ENCODE assay signal across 9 cellular contexts in the genomic region with DNA sequence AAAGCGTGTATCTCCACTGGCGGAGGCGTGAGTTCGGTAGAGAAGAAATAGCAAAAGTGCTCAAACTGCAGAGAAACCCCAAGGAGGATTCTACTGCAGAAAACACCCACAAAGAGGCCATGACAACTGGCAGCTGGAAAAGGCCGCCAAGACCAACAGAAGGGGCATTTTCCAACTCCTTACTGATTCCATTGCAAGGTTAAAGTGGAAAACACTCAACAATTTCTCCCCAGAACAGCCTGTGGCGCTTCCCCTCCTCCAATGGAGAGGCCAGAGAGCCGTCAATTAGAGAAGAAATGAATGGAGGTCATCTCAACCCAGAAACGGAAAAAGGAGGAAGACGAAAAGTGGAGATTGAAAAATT. TPM values are rescaled to one million over a fixed set of nuclear protein-coding genes. Genes with fewer than 3 reads are reported as not detected.
DNase-seq lines count a peak whose midpoint lies in the region; ATAC-seq and TF ChIP-seq lines count a peak whose summit lies in the region.
"Had no signal": no experiment of that assay in that cellular context is flagged by ENCODE, and none has a peak within 500 bp of the region (broad histone marks: within the 10 kb centered on the region; RNA-seq: fewer than 3 reads in every experiment).

No MANE protein-coding gene starts in this region.

- H3K4me1 Mint-ChIP-seq in activated T-helper 17 cell treated with anti-CD3 and anti-CD28 coated beads, Interleukin-2, amount 50 U/mL, for 72 hours: peaks cover 11% of the 10 kb centered on the region
- H3K4me1 Mint-ChIP-seq in immature natural killer cell: peaks cover 22 to 23% of the 10 kb centered on the region in 2 donors

- 37% methylated on average over 9 of the region's 9 CpGs for WGBS in SK-N-SH (ENCODE audit: low lambda C conversion rate)

- H3K4me3 ChIP-seq in SK-N-SH (ENCODE audit: low read depth in 2 of 2, low read length in 1 of 2): peak overlapping the region; percentile 90 to 95

- ATAC-seq in SK-N-SH treated with all-trans-retinoic acid at 6 μM for 48 hours: no peak; the same call in 1 of the 3 replicates
- ATAC-seq in activated T-helper 17 cell treated with anti-CD3 and anti-CD28 coated beads, Interleukin-2, amount 50 U/mL, for 72 hours (replicated peaks): no peak

- H3K9me3 ChIP-seq in SK-N-SH: no peaks in the 10 kb centered on the region

- peaks cover 20% of the 10 kb centered on the region for H4K20me1 ChIP-seq in SK-N-SH (ENCODE audit: insufficient read depth)

- H3K4me2 ChIP-seq in SK-N-SH: peak overlapping the region; percentile 97

- CTCF ChIA-PET in SK-N-SH (lab: Yijun Ruan, JAX): interaction anchor here (0.6 to 5.4 kb wide), 40 partner anchors 9 to 1281 kb away, joined by 3 to 58 read pairs (median 5); a partner anchor contains a TSS

- peaks cover 15 to 19% of the 10 kb centered on the region in 2 experiments for H3K4me1 ChIP-seq in SK-N-SH (ENCODE audit: control insufficient read depth in 1 of 2, insufficient read depth in 2 of 2, low read depth in 1 of 2, low read length in 1 of 2)

- no peak for TF ChIP-seq RAD21 in SK-N-SH (IDR thresholded peaks at IDR 0.05; ENCODE audit: low read length)

- no peak for TF ChIP-seq CTCF in SK-N-SH (IDR thresholded peaks at IDR 0.05)

- peak overlapping the region; percentile 75 to 92 for H3K27ac ChIP-seq in SK-N-SH (ENCODE audit: low read depth in 2 of 2, low read length in 1 of 2)
- peak overlapping the region; percentile 76 for H3K27ac ChIP-seq in substantia nigra (ENCODE audit: low read depth, low read length, poor library complexity, severe bottlenecking)

- H3K9ac ChIP-seq in SK-N-SH: peak overlapping the region; percentile 91

- H3K79me2 ChIP-seq in SK-N-SH (ENCODE audit: insufficient read depth): peaks cover 43% of the 10 kb centered on the region

- H3K27me3 ChIP-seq in SK-N-SH (ENCODE audit: insufficient read depth): no peaks in the 10 kb centered on the region

- no peaks in the 10 kb centered on the region for H3K27me3 Mint-ChIP-seq in activated T-helper 17 cell treated with anti-CD3 and anti-CD28 coated beads, Interleukin-2, amount 50 U/mL, for 72 hours
- H3K27me3 Mint-ChIP-seq in immature natural killer cell (ENCODE audit: low read depth in 3 of 3): peaks cover 1 to 8% (median 2%) of the 10 kb centered on the region in 3 donors

- H3K36me3 Mint-ChIP-seq in activated T-helper 17 cell treated with anti-CD3 and anti-CD28 coated beads, Interleukin-2, amount 50 U/mL, for 72 hours (ENCODE audit: low read depth): peaks cover 26% of the 10 kb centered on the region
- H3K36me3 Mint-ChIP-seq in immature natural killer cell: peaks cover 0 to 10% (median 6%) of the 10 kb centered on the region in 3 donors

- no peak for TF ChIP-seq EP300 in SK-N-SH (IDR thresholded peaks at IDR 0.05; ENCODE audit: borderline replicate concordance in 1 of 2, low read depth in 1 of 2, low read length in 1 of 2)

- peak overlapping the region; percentile 87 for H3K27ac Mint-ChIP-seq in activated T-helper 17 cell treated with anti-CD3 and anti-CD28 coated beads, Interleukin-2, amount 50 U/mL, for 72 hours
- peak overlapping the region; percentile 79 to 91 (median 90) for H3K27ac Mint-ChIP-seq in immature natural killer cell

- DNase-seq in SK-N-SH: no peak
- DNase-seq in immature natural killer cell: no peak
- DNase-seq in substantia nigra (lab: John Stamatoyannopoulos, UW): no peak
- no peak for DNase-seq in DMS53 (lab: John Stamatoyannopoulos, UW)
- DNase-seq in posterior cingulate gyrus: no peak
- no peak for DNase-seq in SW480 (ENCODE audit: low spot score)

- H3F3A ChIP-seq in SK-N-SH (replicated peaks; ENCODE audit: insufficient read depth): peaks cover 45% of the 10 kb centered on the region

- H3K9me2 ChIP-seq in SK-N-SH: no peaks in the 10 kb centered on the region

- H2AFZ ChIP-seq in SK-N-SH (ENCODE audit: low read depth): peak overlapping the region; percentile 94

- H3K4me3 Mint-ChIP-seq in activated T-helper 17 cell treated with anti-CD3 and anti-CD28 coated beads, Interleukin-2, amount 50 U/mL, for 72 hours: peak overlapping the region; percentile 88
- H3K4me3 Mint-ChIP-seq in immature natural killer cell: peak overlapping the region; percentile 85 to 94 (median 90)

- H3K36me3 ChIP-seq in SK-N-SH (replicated peaks in 1 of 2; ENCODE audit: control insufficient read depth in 1 of 2, insufficient read depth in 2 of 2, low read length in 1 of 2): peaks cover 24 to 25% of the 10 kb centered on the region in 2 experiments

- intact Hi-C loops in posterior cingulate gyrus (cut with DNase I): loop anchor here (2.0 to 5.0 kb wide), 3 partner anchors 37 to 140 kb away; a partner anchor contains a TSS

- POLR2A ChIA-PET in SK-N-SH (lab: Yijun Ruan, JAX): interaction anchor here (1.0 to 2.1 kb wide), 4 partner anchors 8 to 69 kb away, joined by 3 to 12 read pairs (median 5); a partner anchor contains a TSS

- no peaks in the 10 kb centered on the region for H3K9me3 Mint-ChIP-seq in activated T-helper 17 cell treated with anti-CD3 and anti-CD28 coated beads, Interleukin-2, amount 50 U/mL, for 72 hours
- H3K9me3 Mint-ChIP-seq in immature natural killer cell: no peaks in the 10 kb centered on the region

TF ChIP-seq in SK-N-SH, 30 proteins besides CTCF, POLR2A, EP300 and RAD21 (continues in another document):
- no peak for TF ChIP-seq MEF2A (IDR thresholded peaks at IDR 0.05; ENCODE audit: borderline replicate concordance, low read depth)
- TF ChIP-seq FOSL2 (IDR thresholded peaks at IDR 0.05; ENCODE audit: borderline replicate concordance, low read depth): no peak
- TF ChIP-seq MXI1 (IDR thresholded peaks at IDR 0.05; ENCODE audit: low read depth, low read length): no peak
- TF ChIP-seq JUND (IDR thresholded peaks at IDR 0.05): no peak
- TF ChIP-seq SIN3A (IDR thresholded peaks at IDR 0.05; ENCODE audit: borderline replicate concordance, low read depth, low read length): no peak
- TF ChIP-seq SMC3 (IDR thresholded peaks at IDR 0.05; ENCODE audit: low read depth, low read length): no peak
- TF ChIP-seq GABPA (IDR thresholded peaks at IDR 0.05; ENCODE audit: low read depth): no peak

TF ChIP-seq in SK-N-SH treated with all-trans-retinoic acid at 6 μM for 48 hours, 23 proteins besides CTCF, POLR2A, EP300 and RAD21 (continues in another document):
- TF ChIP-seq, protein P1, sequence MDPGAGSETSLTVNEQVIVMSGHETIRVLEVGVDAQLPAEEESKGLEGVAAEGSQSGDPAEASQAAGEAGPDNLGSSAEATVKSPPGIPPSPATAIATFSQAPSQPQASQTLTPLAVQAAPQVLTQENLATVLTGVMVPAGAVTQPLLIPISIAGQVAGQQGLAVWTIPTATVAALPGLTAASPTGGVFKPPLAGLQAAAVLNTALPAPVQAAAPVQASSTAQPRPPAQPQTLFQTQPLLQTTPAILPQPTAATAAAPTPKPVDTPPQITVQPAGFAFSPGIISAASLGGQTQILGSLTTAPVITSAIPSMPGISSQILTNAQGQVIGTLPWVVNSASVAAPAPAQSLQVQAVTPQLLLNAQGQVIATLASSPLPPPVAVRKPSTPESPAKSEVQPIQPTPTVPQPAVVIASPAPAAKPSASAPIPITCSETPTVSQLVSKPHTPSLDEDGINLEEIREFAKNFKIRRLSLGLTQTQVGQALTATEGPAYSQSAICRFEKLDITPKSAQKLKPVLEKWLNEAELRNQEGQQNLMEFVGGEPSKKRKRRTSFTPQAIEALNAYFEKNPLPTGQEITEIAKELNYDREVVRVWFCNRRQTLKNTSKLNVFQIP (CRISPR knock-in tag; IDR thresholded peaks at IDR 0.05; ENCODE audit: borderline replicate concordance, low read depth): no peak
- TF ChIP-seq TCF4 (CRISPR knock-in tag; IDR thresholded peaks at IDR 0.05; ENCODE audit: borderline replicate concordance) (no peak), ISL1 (CRISPR knock-in tag; IDR thresholded peaks at IDR 0.05) (no peak), PPARA (CRISPR knock-in tag; IDR thresholded peaks at IDR 0.05; ENCODE audit: borderline replicate concordance) (no peak)
- TF ChIP-seq, protein P2, sequence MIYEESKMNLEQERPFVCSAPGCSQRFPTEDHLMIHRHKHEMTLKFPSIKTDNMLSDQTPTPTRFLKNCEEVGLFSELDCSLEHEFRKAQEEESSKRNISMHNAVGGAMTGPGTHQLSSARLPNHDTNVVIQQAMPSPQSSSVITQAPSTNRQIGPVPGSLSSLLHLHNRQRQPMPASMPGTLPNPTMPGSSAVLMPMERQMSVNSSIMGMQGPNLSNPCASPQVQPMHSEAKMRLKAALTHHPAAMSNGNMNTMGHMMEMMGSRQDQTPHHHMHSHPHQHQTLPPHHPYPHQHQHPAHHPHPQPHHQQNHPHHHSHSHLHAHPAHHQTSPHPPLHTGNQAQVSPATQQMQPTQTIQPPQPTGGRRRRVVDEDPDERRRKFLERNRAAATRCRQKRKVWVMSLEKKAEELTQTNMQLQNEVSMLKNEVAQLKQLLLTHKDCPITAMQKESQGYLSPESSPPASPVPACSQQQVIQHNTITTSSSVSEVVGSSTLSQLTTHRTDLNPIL (CRISPR knock-in tag; IDR thresholded peaks at IDR 0.05; ENCODE audit: low read depth): no peak

RNA-seq across cellular contexts. Expression of a gene that starts 0.6 kb away (rescaled TPM):
- polyA plus RNA-seq in SK-N-SH (2012; rRNA removed) (22.5 and 23.4 TPM in 2 replicates), immature natural killer cell (10 to 100 TPM in 1 of 3 donors, 1 to 10 TPM in 2; 3.2 to 23.3 (median 3.7) TPM)
- 9.9 and 14.0 TPM in 2 replicates for polyA plus RNA-seq in SK-N-SH (2012; cell fraction: cytosol; rRNA removed)
- 82.4 and 85.1 TPM in 2 replicates for polyA plus RNA-seq in SK-N-SH (2012; cell fraction: nucleus; rRNA removed)
- 10 to 100 TPM; 31.1 to 43.0 TPM for total RNA-seq in activated T-helper 17 cell treated with anti-CD3 and anti-CD28 coated beads, Interleukin-2, amount 50 U/mL, for 72 hours

RNA-seq across cellular contexts. Expression of a gene that starts 7.9 kb away (rescaled TPM):
- 42.2 and 56.2 TPM in 2 replicates for polyA plus RNA-seq in SK-N-SH (2012; rRNA removed)
- polyA plus RNA-seq in SK-N-SH (2012; cell fraction: cytosol; rRNA removed): 27.5 and 30.4 TPM in 2 replicates
- 121 and 165 TPM in 2 replicates for polyA plus RNA-seq in SK-N-SH (2012; cell fraction: nucleus; rRNA removed)
- 1 to 10 TPM; 5.3 to 9.7 TPM for total RNA-seq in activated T-helper 17 cell treated with anti-CD3 and anti-CD28 coated beads, Interleukin-2, amount 50 U/mL, for 72 hours
- 10 to 100 TPM; 12.0 to 18.6 (median 18.3) TPM for polyA plus RNA-seq in immature natural killer cell

RNA-seq across cellular contexts. Expression of a gene that starts 29.0 kb away (rescaled TPM):
- polyA plus RNA-seq in SK-N-SH (2012; rRNA removed) (0.12 TPM in 1 of 2 replicates, not detected in the other), immature natural killer cell (not detected)
- polyA plus RNA-seq in SK-N-SH (2012; cell fraction: cytosol; rRNA removed): not detected in 2 replicates
- 0.59 and 0.77 TPM in 2 replicates for polyA plus RNA-seq in SK-N-SH (2012; cell fraction: nucleus; rRNA removed)
- total RNA-seq in activated T-helper 17 cell treated with anti-CD3 and anti-CD28 coated beads, Interleukin-2, amount 50 U/mL, for 72 hours: under 1 TPM in 1 of 2 donors, not detected in 1; 0.41 TPM
- total RNA-seq: NCI-H460 had no signal

RNA-seq across cellular contexts. Expression of a gene that starts 34.7 kb away (rescaled TPM):
- polyA plus RNA-seq in SK-N-SH (2012; rRNA removed): 49.3 and 52.3 TPM in 2 replicates
- polyA plus RNA-seq in SK-N-SH (2012; cell fraction: cytosol; rRNA removed): 52.7 and 53.6 TPM in 2 replicates
- 12.7 and 13.1 TPM in 2 replicates for polyA plus RNA-seq in SK-N-SH (2012; cell fraction: nucleus; rRNA removed)
- total RNA-seq in activated T-helper 17 cell treated with anti-CD3 and anti-CD28 coated beads, Interleukin-2, amount 50 U/mL, for 72 hours: 10 to 100 TPM; 61.0 to 96.6 TPM
- 1 to 10 TPM; 3.2 to 8.8 (median 6.8) TPM for polyA plus RNA-seq in immature natural killer cell

RNA-seq across cellular contexts. Expression of a gene that starts 37.1 kb away (rescaled TPM):
- polyA plus RNA-seq in SK-N-SH (2012; rRNA removed) (127 and 147 TPM in 2 replicates), immature natural killer cell (10 to 100 TPM; 49.0 to 55.1 (median 49.3) TPM)
- polyA plus RNA-seq in SK-N-SH (2012; cell fraction: cytosol; rRNA removed): 76.4 and 113 TPM in 2 replicates
- 99.8 and 124 TPM in 2 replicates for polyA plus RNA-seq in SK-N-SH (2012; cell fraction: nucleus; rRNA removed)
- total RNA-seq in activated T-helper 17 cell treated with anti-CD3 and anti-CD28 coated beads, Interleukin-2, amount 50 U/mL, for 72 hours: 10 to 100 TPM; 31.4 to 33.0 TPM
